In the genomic region with DNA sequence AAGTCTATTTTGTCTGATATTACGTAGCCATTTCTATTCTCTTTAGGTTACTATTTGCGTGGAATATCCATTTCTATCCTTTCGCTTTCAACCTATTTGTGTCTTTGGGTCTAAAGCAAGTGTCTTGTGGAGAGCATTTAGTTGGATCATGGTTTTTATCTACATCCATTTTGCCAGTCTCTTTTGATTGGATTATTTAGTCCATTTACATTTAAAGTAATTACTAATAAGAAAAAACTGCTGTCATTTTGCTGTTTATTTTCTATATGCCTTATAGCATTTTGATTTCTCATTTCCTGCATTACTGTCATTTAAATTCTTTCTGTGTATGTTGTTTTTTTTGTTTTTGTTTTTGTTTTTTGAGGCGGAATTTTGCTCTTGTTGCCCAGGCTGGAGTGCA, we compare ENCODE assay signal across 28 cellular contexts.
"Had no signal": no experiment of that assay in that cellular context is flagged by ENCODE, and none has a peak within 500 bp of the region (broad histone marks: within the 10 kb centered on the region; RNA-seq: fewer than 3 reads in every experiment).

No MANE protein-coding gene starts in this region.

- H3K9me3 Mint-ChIP-seq: stimulated activated effector memory CD8-positive, alpha-beta T cell treated with anti-CD3 and anti-CD28 coated beads, Interleukin-12 subunit alpha, Interleukin-12 subunit beta, amount 100 ng/mL, for 72 hours; stimulated activated naive CD8-positive, alpha-beta T cell treated with anti-CD3 and anti-CD28 coated beads, Interleukin-15, Interleukin-2, amounts not matched to agents 100 ng/mL and 50 ng/mL, for 24 hours; type B pancreatic cell had no signal

- H3K36me3 Mint-ChIP-seq: stimulated activated effector memory CD8-positive, alpha-beta T cell treated with anti-CD3 and anti-CD28 coated beads, Interleukin-12 subunit alpha, Interleukin-12 subunit beta, amount 100 ng/mL, for 72 hours; type B pancreatic cell had no signal

- H3K9me3 ChIP-seq: stomach, testis, thoracic aorta, thyroid gland, transverse colon, upper lobe of left lung, upper lobe of right lung, vagina had no signal

- FAIRE-seq: urothelium cell line had no signal

- DNase-seq: stimulated activated CD4-positive, alpha-beta T cell treated with anti-CD3 and anti-CD28 coated beads, Interleukin-2, amount 100 ng/mL, for 48 hours; stimulated activated CD4-positive, alpha-beta T cell treated with anti-CD3 and anti-CD28 coated beads, Interleukin-4, amount 100 ng/mL, for 1 hour; stimulated activated CD4-positive, alpha-beta T cell treated with anti-CD3 and anti-CD28 coated beads, Interleukin-4, amount 100 ng/mL, for 24 hours; stimulated activated CD4-positive, alpha-beta T cell treated with anti-CD3 and anti-CD28 coated beads, Interleukin-4, amount 100 ng/mL, for 4 hours; stimulated activated CD8-positive, alpha-beta memory T cell treated with anti-CD3 and anti-CD28 coated beads, Interleukin-4, amount 100 ng/mL, for 48 hours; stimulated activated naive B cell treated with anti-CD40 and anti-IgM and Interleukin-4, amounts not matched to agents 10 μg/mL and 1 μg/mL and 100 μg/mL, for 72 hours; stimulated activated naive CD4-positive, alpha-beta T cell; stimulated activated naive CD4-positive, alpha-beta T cell treated with Interleukin-2 at 50 U/mL for 16 hours; stimulated activated naive CD8-positive, alpha-beta T cell treated with anti-CD3 and anti-CD28 coated beads, Interleukin-15, amount 100 ng/mL, for 72 hours; stimulated activated naive CD8-positive, alpha-beta T cell treated with anti-CD3 and anti-CD28 coated beads, Interleukin-15, Interleukin-2, amounts not matched to agents 100 U/mL and 50 U/mL, for 24 hours; stomach; substantia nigra; testis; thyroid gland; tibial artery; transverse colon; upper lobe of left lung; upper lobe of right lung; uterus had no signal

- H3K4me3 ChIP-seq: stomach, suprapubic skin, testis, thoracic aorta, thyroid gland, tibial artery, tibial nerve, transverse colon, upper lobe of left lung, upper lobe of right lung, uterus, vagina had no signal

- H3K4me3 Mint-ChIP-seq: stimulated activated effector memory CD8-positive, alpha-beta T cell treated with anti-CD3 and anti-CD28 coated beads, Interleukin-12 subunit alpha, Interleukin-12 subunit beta, amount 100 ng/mL, for 72 hours; stimulated activated memory B cell treated with anti-CD40 and anti-IgM and Interleukin-4, amounts not matched to agents 10 μg/mL and 1 μg/mL and 100 μg/mL, for 72 hours; stimulated activated naive B cell treated with anti-CD40 and anti-IgM and Interleukin-4, amounts not matched to agents 10 μg/mL and 1 μg/mL and 100 μg/mL, for 72 hours; stimulated activated naive CD8-positive, alpha-beta T cell treated with anti-CD3 and anti-CD28 coated beads, Interleukin-15, amount 100 ng/mL, for 72 hours; stimulated activated naive CD8-positive, alpha-beta T cell treated with anti-CD3 and anti-CD28 coated beads, Interleukin-15, Interleukin-2, amounts not matched to agents 100 ng/mL and 50 ng/mL, for 24 hours; type B pancreatic cell had no signal

- ATAC-seq: stimulated activated effector memory CD8-positive, alpha-beta T cell treated with anti-CD3 and anti-CD28 coated beads, Interleukin-12 subunit alpha, Interleukin-12 subunit beta, amount 100 ng/mL, for 72 hours; stimulated activated memory B cell treated with anti-CD40 and anti-IgM and Interleukin-4, amounts not matched to agents 10 μg/mL and 1 μg/mL and 100 μg/mL, for 72 hours; stimulated activated naive B cell treated with anti-CD40 and anti-IgM and Interleukin-4, amounts not matched to agents 10 μg/mL and 1 μg/mL and 100 μg/mL, for 72 hours; stimulated activated naive CD8-positive, alpha-beta T cell treated with anti-CD3 and anti-CD28 coated beads, Interleukin-15, amount 100 ng/mL, for 72 hours; stimulated activated naive CD8-positive, alpha-beta T cell treated with anti-CD3 and anti-CD28 coated beads, Interleukin-15, Interleukin-2, amounts not matched to agents 100 U/mL and 50 U/mL, for 24 hours; upper lobe of right lung had no signal

- H3K27me3 ChIP-seq: stomach, suprapubic skin, testis, thyroid gland, tibial artery, tibial nerve, transverse colon, upper lobe of left lung, upper lobe of right lung, uterus, vagina had no signal

- H3K36me3 ChIP-seq: suprapubic skin, thoracic aorta, thyroid gland, transverse colon, upper lobe of left lung, upper lobe of right lung, uterus, vagina had no signal

- H3K27ac ChIP-seq: stomach, suprapubic skin, testis, thoracic aorta, thyroid gland, tibial artery, tibial nerve, transverse colon, upper lobe of left lung, upper lobe of right lung, uterus, vagina had no signal

- H3K4me1 ChIP-seq: stomach, suprapubic skin, testis, tibial artery, tibial nerve, transverse colon, upper lobe of left lung, upper lobe of right lung, uterus, vagina had no signal

- H3K27me3 Mint-ChIP-seq: stimulated activated memory B cell treated with anti-CD40 and anti-IgM and Interleukin-4, amounts not matched to agents 10 μg/mL and 1 μg/mL and 100 μg/mL, for 72 hours; stimulated activated naive B cell treated with anti-CD40 and anti-IgM and Interleukin-4, amounts not matched to agents 10 μg/mL and 1 μg/mL and 100 μg/mL, for 72 hours; stimulated activated naive CD8-positive, alpha-beta T cell treated with anti-CD3 and anti-CD28 coated beads, Interleukin-15, amount 100 ng/mL, for 72 hours; stimulated activated naive CD8-positive, alpha-beta T cell treated with anti-CD3 and anti-CD28 coated beads, Interleukin-15, Interleukin-2, amounts not matched to agents 100 ng/mL and 50 ng/mL, for 24 hours; type B pancreatic cell had no signal

- H3K27ac Mint-ChIP-seq: stimulated activated effector memory CD8-positive, alpha-beta T cell treated with anti-CD3 and anti-CD28 coated beads, Interleukin-12 subunit alpha, Interleukin-12 subunit beta, amount 100 ng/mL, for 72 hours; stimulated activated memory B cell treated with anti-CD40 and anti-IgM and Interleukin-4, amounts not matched to agents 10 μg/mL and 1 μg/mL and 100 μg/mL, for 72 hours; stimulated activated naive B cell treated with anti-CD40 and anti-IgM and Interleukin-4, amounts not matched to agents 10 μg/mL and 1 μg/mL and 100 μg/mL, for 72 hours; stimulated activated naive CD8-positive, alpha-beta T cell treated with anti-CD3 and anti-CD28 coated beads, Interleukin-15, amount 100 ng/mL, for 72 hours; stimulated activated naive CD8-positive, alpha-beta T cell treated with anti-CD3 and anti-CD28 coated beads, Interleukin-15, Interleukin-2, amounts not matched to agents 100 ng/mL and 50 ng/mL, for 24 hours; type B pancreatic cell had no signal

- H3K4me1 Mint-ChIP-seq: stimulated activated effector memory CD8-positive, alpha-beta T cell treated with anti-CD3 and anti-CD28 coated beads, Interleukin-12 subunit alpha, Interleukin-12 subunit beta, amount 100 ng/mL, for 72 hours; stimulated activated memory B cell treated with anti-CD40 and anti-IgM and Interleukin-4, amounts not matched to agents 10 μg/mL and 1 μg/mL and 100 μg/mL, for 72 hours; stimulated activated naive B cell treated with anti-CD40 and anti-IgM and Interleukin-4, amounts not matched to agents 10 μg/mL and 1 μg/mL and 100 μg/mL, for 72 hours had no signal
